Comparison of ENCODE assay signal across 23 cellular contexts in genomic region chr20:52110456-52110855, GRCh38.
A peak's percentile ranks its signal among the peaks of the same experiment; 100 is the strongest.
DNase-seq lines count a peak whose midpoint lies in the region; ATAC-seq and TF ChIP-seq lines count a peak whose summit lies in the region.
"Had no signal": no experiment of that assay in that cellular context is flagged by ENCODE, and none has a peak within 500 bp of the region (broad histone marks: within the 10 kb centered on the region; RNA-seq: fewer than 3 reads in every experiment).

No MANE protein-coding gene starts in this region.

- no peaks in the 10 kb centered on the region for H3K9me3 Mint-ChIP-seq in progenitor cell of endocrine pancreas (ENCODE audit: low read depth)
- H3K9me3 Mint-ChIP-seq: CD4-positive, alpha-beta T cell had no signal

- H3K4me1 Mint-ChIP-seq in progenitor cell of endocrine pancreas (ENCODE audit: low read depth), result peaks cover 1% of the 10 kb centered on the region

- no peaks in the 10 kb centered on the region for H3K27me3 ChIP-seq in RWPE2 (ENCODE audit: insufficient read depth, poor library complexity, severe bottlenecking)
- H3K27me3 ChIP-seq: BLaER1 treated with 17β-estradiol and CSF1 and Interleukin-3, amounts not matched to agents 10 nM and 100 nM had no signal

- peaks cover 8% of the 10 kb centered on the region for H3K27me3 Mint-ChIP-seq in progenitor cell of endocrine pancreas

- peaks cover 3% of the 10 kb centered on the region for H3K36me3 Mint-ChIP-seq in progenitor cell of endocrine pancreas (ENCODE audit: insufficient read depth)

- no peak for ATAC-seq in RWPE2 (ENCODE audit: low read depth)
- ATAC-seq: A549, GM12878 had no signal

- TF ChIP-seq CTCF in RWPE2 (IDR thresholded peaks at IDR 0.05; ENCODE audit: poor library complexity, severe bottlenecking) (no peak), progenitor cell of endocrine pancreas (IDR thresholded peaks at IDR 0.05; ENCODE audit: unreplicated experiment) (no peak), GM20000 (IDR thresholded peaks at IDR 0.05; ENCODE audit: extremely low read depth, missing control alignments) (no peak)

- H3K27ac Mint-ChIP-seq in progenitor cell of endocrine pancreas, result peak overlapping the region; percentile 40
- H3K27ac Mint-ChIP-seq: CD4-positive, alpha-beta T cell; CD8-positive, alpha-beta memory T cell had no signal

- H3K4me3 Mint-ChIP-seq in progenitor cell of endocrine pancreas (ENCODE audit: low read depth), result no peak overlapping the region
- H3K4me3 Mint-ChIP-seq: CD14-positive monocyte; CD4-positive, alpha-beta T cell; CD8-positive, alpha-beta memory T cell had no signal

- DNase-seq in RWPE2 (ENCODE audit: low spot score) (peak; percentile 61), mesenteric fat pad (ENCODE audit: low spot score) (peak; percentile 73), progenitor cell of endocrine pancreas (ENCODE audit: low spot score, unreplicated experiment) (no peak), Kasumi-1 (lab: John Stamatoyannopoulos, UW) (no peak), NCI-H526 (lab: John Stamatoyannopoulos, UW) (no peak), GM20000 (ENCODE audit: low spot score) (no peak)
- DNase-seq: 8988T; ACHN; AML-193; BE2C; CD4-positive, alpha-beta T cell; CD8-positive, alpha-beta memory T cell; DMS 273 treated with DMSO at 0.1 percent for 48 hours; DMS79; EL; GDM1; GM23248; H7; HCEC 1CT had no signal

- H3K9me3 ChIP-seq in RWPE2 (ENCODE audit: severe bottlenecking), result no peaks in the 10 kb centered on the region
- H3K9me3 ChIP-seq: A549, BE2C had no signal

- no peaks in the 10 kb centered on the region for H3K36me3 ChIP-seq in RWPE2 (ENCODE audit: low read depth)
- H3K36me3 ChIP-seq: BE2C; BLaER1 treated with 17β-estradiol and CSF1 and Interleukin-3, amounts not matched to agents 10 nM and 100 nM had no signal

- H3K4me1 ChIP-seq in RWPE2 (ENCODE audit: insufficient read depth, poor library complexity, severe bottlenecking), result no peaks in the 10 kb centered on the region
- H3K4me1 ChIP-seq: A549, BE2C had no signal

- H3K4me3 ChIP-seq in RWPE2 (ENCODE audit: severe bottlenecking), result no peak overlapping the region
- H3K4me3 ChIP-seq: A549; BLaER1 treated with 17β-estradiol and CSF1 and Interleukin-3, amounts not matched to agents 10 nM and 100 nM; GM12878; GM23248 had no signal

- no peak overlapping the region for H3K27ac ChIP-seq in RWPE2 (ENCODE audit: poor library complexity, severe bottlenecking)
- H3K27ac ChIP-seq: A549; BLaER1 treated with 17β-estradiol and CSF1 and Interleukin-3, amounts not matched to agents 10 nM and 100 nM; GM23248 had no signal

Comparison
In these comparisons a context has a peak if more than half of its experiments do, and no peak if none do; other contexts are left out.
1. DNase-seq: peak in RWPE2 (single experiment) and mesenteric fat pad (single experiment); none in progenitor cell of endocrine pancreas (single experiment), Kasumi-1 (0 of 2), NCI-H526 (0 of 2) and GM20000 (single experiment).